In genomic region chr7:77797734-77798393, GRCh38 we compare ENCODE assay signal across 1 cellular context.
TF ChIP-seq lines count a peak whose summit lies in the region.

No MANE protein-coding gene starts in this region.

TF ChIP-seq in H1, 55 proteins besides CTCF, POLR2A, EP300 and RAD21:
- TF ChIP-seq MAX (IDR thresholded peaks at IDR 0.05) (peak; percentile 55), USF2 (IDR thresholded peaks at IDR 0.05; ENCODE audit: low read length) (peak; percentile 54; the same call in 1 of the 2 replicates), HDAC2 (IDR thresholded peaks at IDR 0.05; ENCODE audit: borderline replicate concordance in 1 of 2, low read depth in 2 of 2, low read length in 2 of 2) (peak; percentile 2 to 23; a peak in 1 of 4 replicates), SIN3A (conservative IDR thresholded peaks at IDR 0.05 in 1 of 2, IDR thresholded peaks at IDR 0.05 in 1 of 2; ENCODE audit: low read depth in 1 of 2, low read length in 2 of 2) (peak; percentile 58 to 93; a peak in 3 of 4 replicates), SAP30 (IDR thresholded peaks at IDR 0.05; ENCODE audit: insufficient read depth, insufficient replicate concordance, low read length) (peak; percentile 56), BACH1 (IDR thresholded peaks at IDR 0.05; ENCODE audit: low read length) (no peak), ASH2L (IDR thresholded peaks at IDR 0.05; ENCODE audit: low read length) (peak; percentile 62), PHF8 (conservative IDR thresholded peaks at IDR 0.05; ENCODE audit: low read depth, low read length) (peak; percentile 71), SIX5 (IDR thresholded peaks at IDR 0.05; ENCODE audit: low read depth, low read length) (no peak), TAF7 (optimal IDR thresholded peaks at IDR 0.05; ENCODE audit: borderline replicate concordance, low read depth, low read length) (no peak), TAF1 (IDR thresholded peaks at IDR 0.05; ENCODE audit: low read depth, low read length) (peak; percentile 58; the same call in 1 of the 2 replicates), E2F6 (IDR thresholded peaks at IDR 0.05) (peak; percentile 60)
